In genomic region chr3:15601399-15602145, GRCh38 we compare ENCODE assay signal across 8 cellular contexts. TPM values are rescaled to one million over a fixed set of nuclear protein-coding genes. Genes with fewer than 3 reads are reported as not detected.
DNase-seq lines count a peak whose midpoint lies in the region; ATAC-seq, FAIRE-seq and TF ChIP-seq lines count a peak whose summit lies in the region.

BTD (plus strand) TSS chr3:15601745; CDS start chr3:15635440, 33,695 bp downstream.
HACL1 (minus strand) TSS chr3:15601569; CDS start chr3:15601463, 106 bp downstream.

- no peaks in the 10 kb centered on the region for H3K9me3 ChIP-seq in AG04450 (ENCODE audit: control insufficient read depth, insufficient read depth, low read length)

- no peaks in the 10 kb centered on the region for H3K27me3 ChIP-seq in AG04450 (ENCODE audit: control insufficient read depth, insufficient read depth, low read length)

- POLR2A ChIA-PET in AG04450 (lab: Yijun Ruan, JAX): interaction anchor here (0.5 to 1.2 kb wide), 5 partner anchors 9 to 459 kb away, joined by 3 to 8 read pairs (median 6); no protein-coding TSS in a partner anchor

- TF ChIP-seq CTCF in AG04450 (IDR thresholded peaks at IDR 0.05; ENCODE audit: low read depth, low read length): peak; percentile 32

- peak within 1 kb of the TSS; percentile 86 for H3K27ac ChIP-seq in AG04450 (ENCODE audit: low read depth, low read length)

- DNase-seq in AG04450 (ENCODE audit: low read depth, low spot score) (peak; percentile 98), GM19239 (ENCODE audit: insufficient read length, low spot score) (peak; percentile 73), ecto neural progenitor cell (ENCODE audit: low spot score) (peak; percentile 98), lung microvascular endothelial cell (ENCODE audit: low read depth in 2 of 2) (peak; percentile 98 to 99), midbrain (lab: John Stamatoyannopoulos, UW) (no peak)
- DNase-seq in activated CD4-positive, alpha-beta T cell treated with anti-CD3 and anti-CD28 coated beads for 48 hours: peak; percentile 99
- DNase-seq in stimulated activated CD8-positive, alpha-beta memory T cell treated with anti-CD3 and anti-CD28 coated beads, Interleukin-12 subunit alpha, Interleukin-12 subunit beta, amount 100 ng/mL, for 24 hours (ENCODE audit: extremely low read depth): peak; percentile 98

- peak within 1 kb of the TSS; percentile 99 for H3K4me3 ChIP-seq in AG04450 (ENCODE audit: low read depth, low read length)

- peak; percentile 94 for ATAC-seq in HG03460 (IDR thresholded peaks at IDR 0.05; ENCODE audit: unreplicated experiment)

- FAIRE-seq in GM19239 (lab: Jason Lieb, UNC): peak; percentile 97

- CTCF ChIA-PET in AG04450 (lab: Charles Lee): interaction anchor here (0.6 to 0.7 kb wide), 2 partner anchors 94 to 350 kb away, joined by 3 read pairs; no protein-coding TSS in a partner anchor

RNA-seq across cellular contexts. Expression of gene BTD, which starts in this region (rescaled TPM):
- 22.2 and 24.8 TPM in 2 replicates for polyA plus RNA-seq in AG04450 (2011; rRNA removed)
- polyA minus RNA-seq in AG04450 (2011; rRNA and poly(A)+ RNA removed): 22.2 and 25.6 TPM in 2 replicates
- total RNA-seq in lung microvascular endothelial cell: 29.9 and 41.1 TPM in 2 replicates

RNA-seq across cellular contexts. Expression of gene HACL1, which starts in this region (rescaled TPM):
- polyA plus RNA-seq in AG04450 (2011; rRNA removed): 22.0 and 29.2 TPM in 2 replicates
- 23.3 and 26.8 TPM in 2 replicates for polyA minus RNA-seq in AG04450 (2011; rRNA and poly(A)+ RNA removed)
- 24.8 and 26.2 TPM in 2 replicates for total RNA-seq in lung microvascular endothelial cell
